ENCODE assay signal across 9 cellular contexts in the genomic region with DNA sequence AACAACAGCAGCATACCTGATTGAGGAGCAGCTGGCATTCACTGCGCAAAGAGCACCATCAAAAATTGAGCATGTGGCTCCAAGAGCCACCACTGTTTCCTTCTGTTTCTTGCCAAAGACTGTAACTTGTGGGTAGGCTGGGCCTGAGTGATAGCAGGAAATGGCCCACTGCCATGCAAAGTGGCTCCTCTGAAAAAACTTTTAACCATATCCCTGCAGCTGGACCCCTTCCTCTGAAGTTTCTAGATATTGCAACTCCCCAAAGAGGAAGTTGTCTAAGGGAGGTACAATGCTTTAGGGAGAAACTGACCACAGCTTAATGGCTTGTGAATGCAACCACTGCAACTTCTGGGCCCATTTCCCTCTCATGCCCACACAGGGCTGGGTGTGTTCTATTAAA.
A peak's percentile ranks its signal among the peaks of the same experiment; 100 is the strongest.
DNase-seq lines count a peak whose midpoint lies in the region; ATAC-seq and TF ChIP-seq lines count a peak whose summit lies in the region.
"Had no signal": no experiment of that assay in that cellular context is flagged by ENCODE, and none has a peak within 500 bp of the region (broad histone marks: within the 10 kb centered on the region; RNA-seq: fewer than 3 reads in every experiment).

No MANE protein-coding gene starts in this region.

- H2BK12ac ChIP-seq in trophoblast cell (ENCODE audit: low read length), result no peak overlapping the region

- H3K18ac ChIP-seq in trophoblast cell (ENCODE audit: low read length), result no peak overlapping the region

- H4K12ac ChIP-seq in trophoblast cell (ENCODE audit: low read depth, low read length), result no peak overlapping the region

- no peak overlapping the region for H3K4me3 ChIP-seq in trophoblast cell (ENCODE audit: low read depth, low read length)

- no peak overlapping the region for H4K91ac ChIP-seq in trophoblast cell (ENCODE audit: low read depth, low read length)

- no peak overlapping the region for H2BK5ac ChIP-seq in trophoblast cell (ENCODE audit: low read depth, low read length, poor library complexity)

- no peaks in the 10 kb centered on the region for H3K36me3 ChIP-seq in trophoblast cell (ENCODE audit: control insufficient read depth in 1 of 2, insufficient read depth in 2 of 2, low read length in 2 of 2)

- no peaks in the 10 kb centered on the region for H3K79me2 ChIP-seq in trophoblast cell (ENCODE audit: control insufficient read depth, insufficient read depth, low read length, poor library complexity)

- H3K4me2 ChIP-seq in trophoblast cell (ENCODE audit: low read length), result no peak overlapping the region

- H3K9ac ChIP-seq in trophoblast cell (ENCODE audit: low read length), result no peak overlapping the region

- no peaks in the 10 kb centered on the region for H3K27me3 ChIP-seq in trophoblast cell (ENCODE audit: insufficient read depth, low read length)

- H3K4ac ChIP-seq in trophoblast cell (ENCODE audit: low read depth, low read length), result no peak overlapping the region

- no peak overlapping the region for H2AFZ ChIP-seq in trophoblast cell (ENCODE audit: insufficient read depth, low read length, poor library complexity)

- no peak overlapping the region for H3K27ac ChIP-seq in trophoblast cell (ENCODE audit: low read depth, low read length)

- H2BK120ac ChIP-seq in trophoblast cell (ENCODE audit: insufficient read depth, low read length, poor library complexity), result no peak overlapping the region

- no peak overlapping the region for H4K8ac ChIP-seq in trophoblast cell (ENCODE audit: low read depth, low read length)

- DNase-seq in M059J (ENCODE audit: low read depth) (peak; percentile 37), midbrain (lab: John Stamatoyannopoulos, UW) (peak; percentile 19), mesenteric fat pad (ENCODE audit: low spot score) (no peak), trophoblast cell (no peak)
- no peak for DNase-seq in activated CD4-positive, alpha-beta T cell treated with anti-CD3 and anti-CD28 coated beads, Interleukin-2, amount 50 U/mL, for 4 hours
- DNase-seq: stimulated activated CD4-positive, alpha-beta T cell treated with anti-CD3 and anti-CD28 coated beads, Interleukin-15, amount 100 ng/mL, for 24 hours had no signal

- WGBS in trophoblast cell (ENCODE audit: extremely low coverage, insufficient coverage, insufficient read length), result no CpG with 5 or more reads among the region's 1 CpG

- H3K4me1 ChIP-seq in trophoblast cell (ENCODE audit: control insufficient read depth in 1 of 2, insufficient read depth in 2 of 2, low read length in 2 of 2), result no peaks in the 10 kb centered on the region

- H3K23ac ChIP-seq in trophoblast cell (ENCODE audit: low read length), result no peak overlapping the region

- H3K79me1 ChIP-seq in trophoblast cell (ENCODE audit: low read length), result no peaks in the 10 kb centered on the region

- H3K14ac ChIP-seq in trophoblast cell (ENCODE audit: low read length), result no peak overlapping the region

- ATAC-seq in GM18907 (IDR thresholded peaks at IDR 0.05; ENCODE audit: unreplicated experiment), result peak; percentile 99
- ATAC-seq in HG02798 (IDR thresholded peaks at IDR 0.05; ENCODE audit: poor library complexity, unreplicated experiment), result peak; percentile 90
- ATAC-seq in SK-N-SH treated with all-trans-retinoic acid at 6 μM for 48 hours, result no peak

- no peak overlapping the region for H2AK5ac ChIP-seq in trophoblast cell (ENCODE audit: low read length)

- H3K9me3 ChIP-seq in trophoblast cell (ENCODE audit: insufficient read depth, low read depth, low read length), result no peaks in the 10 kb centered on the region

TF ChIP-seq in SK-N-SH treated with all-trans-retinoic acid at 6 μM for 48 hours, 23 proteins besides CTCF, POLR2A, EP300 and RAD21:
- TF ChIP-seq TOX (CRISPR knock-in tag; IDR thresholded peaks at IDR 0.05; ENCODE audit: borderline replicate concordance) (no peak), OSR1 (CRISPR knock-in tag; IDR thresholded peaks at IDR 0.05) (no peak), ZNF8 (CRISPR knock-in tag; IDR thresholded peaks at IDR 0.05) (no peak), ESRRG (CRISPR knock-in tag; IDR thresholded peaks at IDR 0.05) (no peak), ISL1 (CRISPR knock-in tag; IDR thresholded peaks at IDR 0.05) (no peak)
- TF ChIP-seq, protein P1, sequence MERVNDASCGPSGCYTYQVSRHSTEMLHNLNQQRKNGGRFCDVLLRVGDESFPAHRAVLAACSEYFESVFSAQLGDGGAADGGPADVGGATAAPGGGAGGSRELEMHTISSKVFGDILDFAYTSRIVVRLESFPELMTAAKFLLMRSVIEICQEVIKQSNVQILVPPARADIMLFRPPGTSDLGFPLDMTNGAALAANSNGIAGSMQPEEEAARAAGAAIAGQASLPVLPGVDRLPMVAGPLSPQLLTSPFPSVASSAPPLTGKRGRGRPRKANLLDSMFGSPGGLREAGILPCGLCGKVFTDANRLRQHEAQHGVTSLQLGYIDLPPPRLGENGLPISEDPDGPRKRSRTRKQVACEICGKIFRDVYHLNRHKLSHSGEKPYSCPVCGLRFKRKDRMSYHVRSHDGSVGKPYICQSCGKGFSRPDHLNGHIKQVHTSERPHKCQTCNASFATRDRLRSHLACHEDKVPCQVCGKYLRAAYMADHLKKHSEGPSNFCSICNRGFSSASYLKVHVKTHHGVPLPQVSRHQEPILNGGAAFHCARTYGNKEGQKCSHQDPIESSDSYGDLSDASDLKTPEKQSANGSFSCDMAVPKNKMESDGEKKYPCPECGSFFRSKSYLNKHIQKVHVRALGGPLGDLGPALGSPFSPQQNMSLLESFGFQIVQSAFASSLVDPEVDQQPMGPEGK (CRISPR knock-in tag; IDR thresholded peaks at IDR 0.05; ENCODE audit: borderline replicate concordance), result no peak
- TF ChIP-seq, protein P2, sequence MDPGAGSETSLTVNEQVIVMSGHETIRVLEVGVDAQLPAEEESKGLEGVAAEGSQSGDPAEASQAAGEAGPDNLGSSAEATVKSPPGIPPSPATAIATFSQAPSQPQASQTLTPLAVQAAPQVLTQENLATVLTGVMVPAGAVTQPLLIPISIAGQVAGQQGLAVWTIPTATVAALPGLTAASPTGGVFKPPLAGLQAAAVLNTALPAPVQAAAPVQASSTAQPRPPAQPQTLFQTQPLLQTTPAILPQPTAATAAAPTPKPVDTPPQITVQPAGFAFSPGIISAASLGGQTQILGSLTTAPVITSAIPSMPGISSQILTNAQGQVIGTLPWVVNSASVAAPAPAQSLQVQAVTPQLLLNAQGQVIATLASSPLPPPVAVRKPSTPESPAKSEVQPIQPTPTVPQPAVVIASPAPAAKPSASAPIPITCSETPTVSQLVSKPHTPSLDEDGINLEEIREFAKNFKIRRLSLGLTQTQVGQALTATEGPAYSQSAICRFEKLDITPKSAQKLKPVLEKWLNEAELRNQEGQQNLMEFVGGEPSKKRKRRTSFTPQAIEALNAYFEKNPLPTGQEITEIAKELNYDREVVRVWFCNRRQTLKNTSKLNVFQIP (CRISPR knock-in tag; IDR thresholded peaks at IDR 0.05; ENCODE audit: borderline replicate concordance, low read depth), result no peak
- TF ChIP-seq, protein P3, sequence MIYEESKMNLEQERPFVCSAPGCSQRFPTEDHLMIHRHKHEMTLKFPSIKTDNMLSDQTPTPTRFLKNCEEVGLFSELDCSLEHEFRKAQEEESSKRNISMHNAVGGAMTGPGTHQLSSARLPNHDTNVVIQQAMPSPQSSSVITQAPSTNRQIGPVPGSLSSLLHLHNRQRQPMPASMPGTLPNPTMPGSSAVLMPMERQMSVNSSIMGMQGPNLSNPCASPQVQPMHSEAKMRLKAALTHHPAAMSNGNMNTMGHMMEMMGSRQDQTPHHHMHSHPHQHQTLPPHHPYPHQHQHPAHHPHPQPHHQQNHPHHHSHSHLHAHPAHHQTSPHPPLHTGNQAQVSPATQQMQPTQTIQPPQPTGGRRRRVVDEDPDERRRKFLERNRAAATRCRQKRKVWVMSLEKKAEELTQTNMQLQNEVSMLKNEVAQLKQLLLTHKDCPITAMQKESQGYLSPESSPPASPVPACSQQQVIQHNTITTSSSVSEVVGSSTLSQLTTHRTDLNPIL (CRISPR knock-in tag; IDR thresholded peaks at IDR 0.05; ENCODE audit: low read depth), result no peak

Comparison
In these comparisons a context has a peak if more than half of its experiments do, and no peak if none do; other contexts are left out.
1. DNase-seq: peak in M059J (single experiment) and midbrain (single experiment); none in mesenteric fat pad (single experiment), trophoblast cell (0 of 2) and activated CD4-positive, alpha-beta T cell treated with anti-CD3 and anti-CD28 coated beads, Interleukin-2, amount 50 U/mL, for 4 hours (0 of 2).